Comparison of ENCODE assay signal across 23 cellular contexts in genomic region chr18:79695269-79695668, GRCh38. TPM values are rescaled to one million over a fixed set of nuclear protein-coding genes. Genes with fewer than 3 reads are reported as not detected.
DNase-seq lines count a peak whose midpoint lies in the region; ATAC-seq and TF ChIP-seq lines count a peak whose summit lies in the region.
"Had no signal": no experiment of that assay in that cellular context is flagged by ENCODE, and none has a peak within 500 bp of the region (broad histone marks: within the 10 kb centered on the region; RNA-seq: fewer than 3 reads in every experiment).

No MANE protein-coding gene starts in this region.

- H2AK5ac ChIP-seq in mesenchymal stem cell (ENCODE audit: low read length, severe bottlenecking), result no peak overlapping the region

- no peak overlapping the region for H4K8ac ChIP-seq in mesenchymal stem cell (ENCODE audit: low read length)

- CTCF ChIA-PET in activated naive CD4-positive, alpha-beta T cell treated with anti-CD3 and anti-CD28 coated beads for 36 hours (lab: Charles Lee), result no interaction called here

- H3K36me3 ChIP-seq in mesenchymal stem cell (ENCODE audit: control insufficient read depth in 1 of 2, insufficient read depth in 2 of 2, low read depth in 1 of 2, low read length in 2 of 2), result peaks cover 48 to 60% of the 10 kb centered on the region in 2 experiments

- peaks cover 31% of the 10 kb centered on the region for H3K4me1 ChIP-seq in mesenchymal stem cell (ENCODE audit: control insufficient read depth, insufficient read depth, low read depth, low read length)
- H3K4me1 ChIP-seq: breast epithelium had no signal

- no peak overlapping the region for H3K27ac ChIP-seq in mesenchymal stem cell (ENCODE audit: low read length, poor library complexity, severe bottlenecking)
- H3K27ac ChIP-seq: breast epithelium, SJSA1, tibial nerve had no signal

- WGBS in mesenchymal stem cell, result 79% methylated on average over 13 of the region's 13 CpGs

- no peak overlapping the region for H2BK120ac ChIP-seq in mesenchymal stem cell (ENCODE audit: low read depth, low read length)

- no peak overlapping the region for H3K4ac ChIP-seq in mesenchymal stem cell (ENCODE audit: low read depth in 1 of 2, low read length in 2 of 2)

- no peak overlapping the region for H2BK12ac ChIP-seq in mesenchymal stem cell (ENCODE audit: low read length in 2 of 2)

- H3K23ac ChIP-seq in mesenchymal stem cell (ENCODE audit: low read length in 2 of 2), result no peak overlapping the region

- no peaks in the 10 kb centered on the region for H3K9me3 Mint-ChIP-seq in activated naive CD4-positive, alpha-beta T cell treated with anti-CD3 and anti-CD28 coated beads for 36 hours
- no peaks in the 10 kb centered on the region for H3K9me3 Mint-ChIP-seq in activated naive CD4-positive, alpha-beta T cell treated with anti-CD3 and anti-CD28 coated beads, Interleukin-2, amount 50 U/mL, for 72 hours
- H3K9me3 Mint-ChIP-seq: H9, IgD-negative memory B cell had no signal

- H3K27me3 ChIP-seq in mesenchymal stem cell (ENCODE audit: control insufficient read depth in 1 of 2, insufficient read depth in 1 of 2, low read length in 2 of 2), result no peaks in the 10 kb centered on the region
- H3K27me3 ChIP-seq: breast epithelium, SJSA1, tibial nerve had no signal

- H3K4me3 Mint-ChIP-seq in activated naive CD4-positive, alpha-beta T cell treated with anti-CD3 and anti-CD28 coated beads for 36 hours, result no peak overlapping the region
- H3K4me3 Mint-ChIP-seq: H9, IgD-negative memory B cell had no signal

- no peak overlapping the region for H3K18ac ChIP-seq in mesenchymal stem cell (ENCODE audit: low read depth in 1 of 2, low read length in 2 of 2)

- H3K27me3 Mint-ChIP-seq in activated naive CD4-positive, alpha-beta T cell treated with anti-CD3 and anti-CD28 coated beads for 36 hours (ENCODE audit: low read depth), result no peaks in the 10 kb centered on the region
- H3K27me3 Mint-ChIP-seq: IgD-negative memory B cell had no signal

- H3K79me1 ChIP-seq in mesenchymal stem cell (replicated peaks; ENCODE audit: low read length, poor library complexity, severe bottlenecking), result peaks cover 37% of the 10 kb centered on the region

- H2BK5ac ChIP-seq in mesenchymal stem cell (ENCODE audit: low read depth, low read length, poor library complexity, severe bottlenecking), result no peak overlapping the region

- no peaks in the 10 kb centered on the region for H3K9me3 ChIP-seq in mesenchymal stem cell (ENCODE audit: control insufficient read depth, low read length)
- H3K9me3 ChIP-seq: breast epithelium had no signal

- no peak for TF ChIP-seq CTCF in astrocyte of the spinal cord (IDR thresholded peaks at IDR 0.05; ENCODE audit: low read depth, low read length)

- in situ Hi-C loops in astrocyte of the spinal cord (cut with HindIII; ENCODE audit: low sequenced_read_pairs), result no loop called here

- no peak overlapping the region for H2BK15ac ChIP-seq in mesenchymal stem cell (ENCODE audit: low read depth, poor library complexity, severe bottlenecking)

- H3K4me2 ChIP-seq in mesenchymal stem cell (ENCODE audit: low read length, poor library complexity, severe bottlenecking), result no peak overlapping the region

- no peak for ATAC-seq in activated naive CD4-positive, alpha-beta T cell treated with anti-CD3 and anti-CD28 coated beads, Interleukin-2, amount 50 U/mL, for 72 hours
- ATAC-seq in SK-N-SH treated with all-trans-retinoic acid at 6 μM for 48 hours, result no peak
- ATAC-seq: left colon had no signal

- H3K14ac ChIP-seq in mesenchymal stem cell (ENCODE audit: low read length in 2 of 2), result no peak overlapping the region

- H3K4me3 ChIP-seq in astrocyte of the spinal cord (ENCODE audit: low read depth, low read length) (no peak overlapping the region), mesenchymal stem cell (ENCODE audit: insufficient read depth in 1 of 2, low read depth in 1 of 2, low read length in 2 of 2) (no peak overlapping the region)
- H3K4me3 ChIP-seq: breast epithelium, SJSA1, tibial nerve had no signal

- H3K4me1 Mint-ChIP-seq in activated naive CD4-positive, alpha-beta T cell treated with anti-CD3 and anti-CD28 coated beads for 36 hours (ENCODE audit: low read depth), result peaks cover 16% of the 10 kb centered on the region

- no peak overlapping the region for H2AFZ ChIP-seq in mesenchymal stem cell (ENCODE audit: low read depth, low read length)

- intact Hi-C loops in activated naive CD4-positive, alpha-beta T cell treated with anti-CD3 and anti-CD28 coated beads for 36 hours (cut with micrococcal nuclease), result no loop called here

- H3K36me3 Mint-ChIP-seq in activated naive CD4-positive, alpha-beta T cell treated with anti-CD3 and anti-CD28 coated beads for 36 hours (ENCODE audit: low read depth), result peaks cover 15% of the 10 kb centered on the region
- H3K36me3 Mint-ChIP-seq in activated naive CD4-positive, alpha-beta T cell treated with anti-CD3 and anti-CD28 coated beads, Interleukin-2, amount 50 U/mL, for 72 hours, result peaks cover 7 to 13% of the 10 kb centered on the region in 2 donors

- peak overlapping the region; percentile 66 for H3K27ac Mint-ChIP-seq in activated naive CD4-positive, alpha-beta T cell treated with anti-CD3 and anti-CD28 coated beads for 36 hours
- H3K27ac Mint-ChIP-seq in activated naive CD4-positive, alpha-beta T cell treated with anti-CD3 and anti-CD28 coated beads, Interleukin-2, amount 50 U/mL, for 72 hours, result no peak overlapping the region

- DNase-seq in activated naive CD4-positive, alpha-beta T cell treated with anti-CD3 and anti-CD28 coated beads for 36 hours, result no peak
- DNase-seq in activated naive CD4-positive, alpha-beta T cell treated with anti-CD3 and anti-CD28 coated beads, Interleukin-2, amount 50 U/mL, for 72 hours (ENCODE audit: low spot score in 2 of 2), result no peak
- DNase-seq in astrocyte of the spinal cord (ENCODE audit: low read depth, low spot score), result peak; percentile 6
- DNase-seq in mesenchymal stem cell, result peak; percentile 41
- DNase-seq in AG08395 (ENCODE audit: low spot score), result no peak
- no peak for DNase-seq in SHP77 treated with DMSO at 0.1 percent for 48 hours (lab: John Stamatoyannopoulos, UW)
- DNase-seq: ACHN; activated CD4-positive, alpha-beta T cell treated with anti-CD3 and anti-CD28 coated beads, Interleukin-2, amount 50 U/mL, for 48 hours; activated CD4-positive, CD25-positive, alpha-beta regulatory T cell; C1 segment of cervical spinal cord; COR-L47; GF-D8; H9; left colon; NCI-H1092 treated with DMSO at 0.1 percent for 48 hours; NCI-H2029; NCI-H226; T-helper 1 cell had no signal

- no peak overlapping the region for H4K91ac ChIP-seq in mesenchymal stem cell (ENCODE audit: low read length)

- no peak overlapping the region for H3K9ac ChIP-seq in mesenchymal stem cell (ENCODE audit: low read length)

TF ChIP-seq in SK-N-SH treated with all-trans-retinoic acid at 6 μM for 48 hours, 23 proteins besides CTCF, POLR2A, EP300 and RAD21 (continues in another document):
- TF ChIP-seq ZC3H10 (CRISPR knock-in tag; IDR thresholded peaks at IDR 0.05) (no peak), TOX (CRISPR knock-in tag; IDR thresholded peaks at IDR 0.05; ENCODE audit: borderline replicate concordance) (no peak), CSRNP3 (CRISPR knock-in tag; IDR thresholded peaks at IDR 0.05) (no peak), TSHZ2 (CRISPR knock-in tag; IDR thresholded peaks at IDR 0.05) (no peak), RARB (CRISPR knock-in tag; IDR thresholded peaks at IDR 0.05) (no peak)

RNA-seq across cellular contexts. Expression of gene CTDP1, which starts 15.7 kb away (rescaled TPM):
- total RNA-seq in activated naive CD4-positive, alpha-beta T cell treated with anti-CD3 and anti-CD28 coated beads for 36 hours, result 10 to 100 TPM; 28.0 to 29.1 TPM
- 10 to 100 TPM; 37.5 to 81.4 TPM for total RNA-seq in activated naive CD4-positive, alpha-beta T cell treated with anti-CD3 and anti-CD28 coated beads, Interleukin-2, amount 50 U/mL, for 72 hours
- 11.1 TPM for polyA plus RNA-seq in mesenchymal stem cell (2013, experiment 1 of 2)
- polyA plus RNA-seq in mesenchymal stem cell (2013, experiment 2 of 2), result 11.3 TPM

Comparison
In these comparisons a context has a peak if more than half of its experiments do, and no peak if none do; other contexts are left out.
1. DNase-seq: peak in astrocyte of the spinal cord (single experiment) and mesenchymal stem cell (single experiment); none in activated naive CD4-positive, alpha-beta T cell treated with anti-CD3 and anti-CD28 coated beads for 36 hours (single experiment), activated naive CD4-positive, alpha-beta T cell treated with anti-CD3 and anti-CD28 coated beads, Interleukin-2, amount 50 U/mL, for 72 hours (0 of 2), AG08395 (single experiment) and SHP77 treated with DMSO at 0.1 percent for 48 hours (single experiment).